In the genomic region with DNA sequence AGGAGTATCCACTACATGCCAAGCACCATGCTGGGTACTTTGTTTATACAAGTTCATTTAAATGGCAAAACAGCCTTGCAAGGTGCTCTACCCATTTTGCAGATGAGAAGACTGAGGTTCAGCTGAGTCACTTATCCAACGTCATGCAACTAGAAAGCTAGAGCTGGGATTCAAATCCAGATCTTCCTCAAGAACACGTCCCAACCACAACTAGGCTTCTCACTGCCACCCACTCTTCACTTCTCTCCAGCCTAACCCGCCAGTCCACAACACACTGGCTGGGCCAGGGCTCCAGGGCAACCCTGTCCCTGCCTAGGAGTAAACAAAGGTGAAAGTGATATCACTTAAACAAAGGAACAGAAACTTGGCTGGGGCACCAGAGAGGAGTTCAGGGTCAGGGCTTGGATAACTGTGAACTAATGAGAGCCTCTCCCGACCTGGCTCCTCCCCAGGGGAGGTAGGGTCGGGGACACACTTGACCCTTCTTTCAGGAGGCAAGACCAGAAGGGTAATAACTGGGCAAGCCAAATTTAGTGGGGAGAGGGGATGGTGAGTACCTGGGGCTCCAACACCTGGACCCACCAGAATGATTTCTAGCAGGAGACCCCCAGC, we compare ENCODE assay signal across 14 cellular contexts. TPM values are rescaled to one million over a fixed set of nuclear protein-coding genes. Genes with fewer than 3 reads are reported as not detected.
A peak's percentile ranks its signal among the peaks of the same experiment; 100 is the strongest.
DNase-seq lines count a peak whose midpoint lies in the region; ATAC-seq, FAIRE-seq and TF ChIP-seq lines count a peak whose summit lies in the region.
"Had no signal": no experiment of that assay in that cellular context is flagged by ENCODE, and none has a peak within 500 bp of the region (broad histone marks: within the 10 kb centered on the region; RNA-seq: fewer than 3 reads in every experiment).

No MANE protein-coding gene starts in this region.

- peak overlapping the region; percentile 68 to 84 for H3K4me2 ChIP-seq in H1 (ENCODE audit: insufficient read depth in 1 of 2, low read depth in 2 of 2, low read length in 2 of 2)
- H3K4me2 ChIP-seq in mesenchymal stem cell (ENCODE audit: low read length, poor library complexity, severe bottlenecking) = no peak overlapping the region

- H3K79me1 ChIP-seq in H1 (ENCODE audit: low read depth, low read length) = peaks cover 27% of the 10 kb centered on the region
- no peaks in the 10 kb centered on the region for H3K79me1 ChIP-seq in mesenchymal stem cell (replicated peaks; ENCODE audit: low read length, poor library complexity, severe bottlenecking)

- H2BK120ac ChIP-seq in H1 (replicated peaks; ENCODE audit: low read depth, low read length) = peak overlapping the region; percentile 44
- H2BK120ac ChIP-seq in mesenchymal stem cell (ENCODE audit: low read depth, low read length) = no peak overlapping the region

- H4K5ac ChIP-seq in H1 (ENCODE audit: insufficient read length, low read depth, low read length) = peak overlapping the region; percentile 31

- H2BK15ac ChIP-seq in H1 (ENCODE audit: low read length) (peak overlapping the region; percentile 63), mesenchymal stem cell (ENCODE audit: low read depth, poor library complexity, severe bottlenecking) (peak overlapping the region; percentile 58)

- H2AK5ac ChIP-seq in H1 (ENCODE audit: low read depth, low read length) (peak overlapping the region; percentile 67), mesenchymal stem cell (ENCODE audit: low read length, severe bottlenecking) (peak overlapping the region; percentile 84)

- peak overlapping the region; percentile 45 for H4K91ac ChIP-seq in H1 (replicated peaks; ENCODE audit: insufficient read length, low read length)
- H4K91ac ChIP-seq in mesenchymal stem cell (ENCODE audit: low read length) = peak overlapping the region; percentile 20

- peak overlapping the region; percentile 96 for H3K27ac Mint-ChIP-seq in type B pancreatic cell
- no peak overlapping the region for H3K27ac Mint-ChIP-seq in activated CD8-positive, alpha-beta memory T cell treated with anti-CD3 and anti-CD28 coated beads, Interleukin-2, amount 10 ng/mL, durations not matched to agents 7 days and 5 days
- no peak overlapping the region for H3K27ac Mint-ChIP-seq in activated CD8-positive, alpha-beta T cell treated with anti-CD3 and anti-CD28 coated beads, Interleukin-2, amount 10 ng/mL, durations not matched to agents 7 days and 5 days
- H3K27ac Mint-ChIP-seq: activated naive CD8-positive, alpha-beta T cell treated with anti-CD3 and anti-CD28 coated beads for 36 hours had no signal

- no peak overlapping the region for H3K56ac ChIP-seq in H1 (replicated peaks; ENCODE audit: insufficient read length, low read depth, low read length)

- TF ChIP-seq CTCF in H1 (IDR thresholded peaks at IDR 0.05; ENCODE audit: control extremely low read depth in 1 of 3, insufficient read depth in 1 of 3, low read depth in 1 of 3, low read length in 3 of 3) = no peak
- no peak for TF ChIP-seq CTCF in type B pancreatic cell (conservative IDR thresholded peaks at IDR 0.05)

- no peak for ATAC-seq in activated CD8-positive, alpha-beta memory T cell treated with anti-CD3 and anti-CD28 coated beads, Interleukin-2, amount 10 ng/mL, durations not matched to agents 7 days and 5 days
- no peak for ATAC-seq in activated CD8-positive, alpha-beta T cell treated with anti-CD3 and anti-CD28 coated beads, Interleukin-2, amount 10 ng/mL, durations not matched to agents 7 days and 5 days

- H3K4me1 Mint-ChIP-seq in type B pancreatic cell (ENCODE audit: unreplicated experiment) = peaks cover 77% of the 10 kb centered on the region
- H3K4me1 Mint-ChIP-seq in activated CD8-positive, alpha-beta memory T cell treated with anti-CD3 and anti-CD28 coated beads, Interleukin-2, amount 10 ng/mL, durations not matched to agents 7 days and 5 days = peaks cover 21% of the 10 kb centered on the region
- H3K4me1 Mint-ChIP-seq in activated CD8-positive, alpha-beta T cell treated with anti-CD3 and anti-CD28 coated beads, Interleukin-2, amount 10 ng/mL, durations not matched to agents 7 days and 5 days (ENCODE audit: low read depth) = peaks cover 7% of the 10 kb centered on the region

- no peak overlapping the region for H3K23ac ChIP-seq in H1 (ENCODE audit: insufficient read length)
- no peak overlapping the region for H3K23ac ChIP-seq in mesenchymal stem cell (ENCODE audit: low read length in 2 of 2)

- peak overlapping the region; percentile 64; the same call in 1 of the 2 replicates for H2BK20ac ChIP-seq in H1 (ENCODE audit: low read length)

- H3K27me3 Mint-ChIP-seq in type B pancreatic cell = no peaks in the 10 kb centered on the region
- H3K27me3 Mint-ChIP-seq in activated CD8-positive, alpha-beta memory T cell treated with anti-CD3 and anti-CD28 coated beads, Interleukin-2, amount 10 ng/mL, durations not matched to agents 7 days and 5 days = no peaks in the 10 kb centered on the region
- H3K27me3 Mint-ChIP-seq in activated CD8-positive, alpha-beta T cell treated with anti-CD3 and anti-CD28 coated beads, Interleukin-2, amount 10 ng/mL, durations not matched to agents 7 days and 5 days (ENCODE audit: low read depth) = no peaks in the 10 kb centered on the region

- H3K4me1 ChIP-seq in H1 (replicated peaks in 1 of 4; ENCODE audit: control insufficient read depth in 3 of 4, insufficient read depth in 4 of 4, low read length in 3 of 4) = peaks cover 33 to 69% (median 48%) of the 10 kb centered on the region in 4 experiments
- H3K4me1 ChIP-seq in mesenchymal stem cell (ENCODE audit: control insufficient read depth, insufficient read depth, low read depth, low read length) = peaks cover 72% of the 10 kb centered on the region

- H3K18ac ChIP-seq in H1 (ENCODE audit: extremely low read depth, low read length) = peak overlapping the region; percentile 75; the same call in 1 of the 2 replicates
- peak overlapping the region; percentile 63 to 69 for H3K18ac ChIP-seq in mesenchymal stem cell (ENCODE audit: low read depth in 1 of 2, low read length in 2 of 2)

- CTCF ChIA-PET in H1 (lab: Charles Lee; ENCODE audit: partially characterized antibody) = interaction anchor here (0.8 to 4.6 kb wide), 9 partner anchors 8 to 110 kb away, joined by 3 to 24 read pairs (median 4); partner anchors contain the start of genes DBNDD2 and SYS1
- CTCF ChIA-PET in activated CD8-positive, alpha-beta memory T cell treated with anti-CD3 and anti-CD28 coated beads, Interleukin-2, amount 10 ng/mL, durations not matched to agents 7 days and 5 days (lab: Charles Lee) = interaction anchor here (1.1 to 1.2 kb wide), 2 partner anchors 16 to 33 kb away, joined by 3 to 5 read pairs; no protein-coding TSS in a partner anchor
- CTCF ChIA-PET in activated CD8-positive, alpha-beta T cell treated with anti-CD3 and anti-CD28 coated beads, Interleukin-2, amount 10 ng/mL, durations not matched to agents 7 days and 5 days (lab: Charles Lee) = interaction anchor here (1.2 to 2.5 kb wide), 2 partner anchors 12 to 33 kb away, joined by 3 to 7 read pairs; no protein-coding TSS in a partner anchor

- H3K27ac ChIP-seq in H1 (ENCODE audit: low read depth, low read length) (peak overlapping the region; percentile 45; the same call in 1 of the 2 replicates), mesenchymal stem cell (ENCODE audit: low read length, poor library complexity, severe bottlenecking) (peak overlapping the region; percentile 22)

- H3K79me2 ChIP-seq in H1 (ENCODE audit: control insufficient read depth in 1 of 2, insufficient read depth in 2 of 2, low read length in 2 of 2) = peaks cover 0 to 89% of the 10 kb centered on the region in 2 experiments; a peak in 3 of 4 replicates

- H2AFZ ChIP-seq in H1 (ENCODE audit: low read length) = no peak overlapping the region
- H2AFZ ChIP-seq in mesenchymal stem cell (ENCODE audit: low read depth, low read length) = no peak overlapping the region

- H3K9me3 ChIP-seq in H1 (ENCODE audit: insufficient read depth in 2 of 2, low read depth in 1 of 2, low read length in 1 of 2) (no peaks in the 10 kb centered on the region), mesenchymal stem cell (ENCODE audit: control insufficient read depth, low read length) (no peaks in the 10 kb centered on the region)

- peak overlapping the region; percentile 96 for H3K4me3 Mint-ChIP-seq in type B pancreatic cell
- no peak overlapping the region for H3K4me3 Mint-ChIP-seq in activated CD8-positive, alpha-beta memory T cell treated with anti-CD3 and anti-CD28 coated beads, Interleukin-2, amount 10 ng/mL, durations not matched to agents 7 days and 5 days
- no peak overlapping the region for H3K4me3 Mint-ChIP-seq in activated CD8-positive, alpha-beta T cell treated with anti-CD3 and anti-CD28 coated beads, Interleukin-2, amount 10 ng/mL, durations not matched to agents 7 days and 5 days
- H3K4me3 Mint-ChIP-seq: activated naive CD8-positive, alpha-beta T cell treated with anti-CD3 and anti-CD28 coated beads for 36 hours; stimulated activated naive B cell treated with anti-CD40 and anti-IgM and Interleukin-4, amounts not matched to agents 10 μg/mL and 1 μg/mL and 100 μg/mL, for 72 hours had no signal

- no peak for TF ChIP-seq EP300 in H1 (IDR thresholded peaks at IDR 0.05; ENCODE audit: borderline replicate concordance in 1 of 2, low read depth in 2 of 2, low read length in 2 of 2)

- H3K9ac ChIP-seq in H1 (replicated peaks in 1 of 4; ENCODE audit: extremely low read depth in 1 of 4, low read depth in 3 of 4, low read length in 3 of 4) (no peak overlapping the region; a peak in 2 of 7 replicates), mesenchymal stem cell (ENCODE audit: low read length) (no peak overlapping the region)

- H4K8ac ChIP-seq in H1 (ENCODE audit: extremely low read depth, insufficient read depth, low read length) (no peak overlapping the region), mesenchymal stem cell (ENCODE audit: low read length) (no peak overlapping the region)

- H3K36me3 Mint-ChIP-seq in type B pancreatic cell = peaks cover 17% of the 10 kb centered on the region
- no peaks in the 10 kb centered on the region for H3K36me3 Mint-ChIP-seq in activated CD8-positive, alpha-beta memory T cell treated with anti-CD3 and anti-CD28 coated beads, Interleukin-2, amount 10 ng/mL, durations not matched to agents 7 days and 5 days
- peaks cover 4% of the 10 kb centered on the region for H3K36me3 Mint-ChIP-seq in activated CD8-positive, alpha-beta T cell treated with anti-CD3 and anti-CD28 coated beads, Interleukin-2, amount 10 ng/mL, durations not matched to agents 7 days and 5 days (ENCODE audit: low read depth)

- H3K27me3 ChIP-seq in H1 (replicated peaks in 1 of 4; ENCODE audit: control insufficient read depth in 3 of 4, extremely low read depth in 1 of 4, insufficient read depth in 3 of 4, low read length in 3 of 4) (no peaks in the 10 kb centered on the region), mesenchymal stem cell (ENCODE audit: control insufficient read depth in 1 of 2, insufficient read depth in 1 of 2, low read length in 2 of 2) (no peaks in the 10 kb centered on the region)

- POLR2A ChIA-PET in H1 (lab: Charles Lee; ENCODE audit: partially characterized antibody) = interaction anchor here (1.2 to 2.3 kb wide), 5 partner anchors 15 to 60 kb away, joined by 3 to 18 read pairs (median 7); partner anchors contain the start of gene SYS1
- POLR2A ChIA-PET in activated CD8-positive, alpha-beta T cell treated with anti-CD3 and anti-CD28 coated beads, Interleukin-2, amount 10 ng/mL, durations not matched to agents 7 days and 5 days (lab: Charles Lee) = interaction anchor here (1.0 kb wide), 1 partner anchor 22 kb away, joined by 3 read pairs; the partner anchor contains the start of gene SYS1

- DNase-seq in NCI-H226 (peak; percentile 1), H1 (ENCODE audit: low read depth in 1 of 2, low spot score in 2 of 2) (no peak), mesenchymal stem cell (no peak), type B pancreatic cell (ENCODE audit: extremely low spot score, unreplicated experiment) (no peak), NCI-H446 (lab: John Stamatoyannopoulos, UW) (no peak)
- DNase-seq in activated CD8-positive, alpha-beta memory T cell treated with anti-CD3 and anti-CD28 coated beads, Interleukin-2, amount 10 ng/mL, durations not matched to agents 7 days and 5 days = no peak
- DNase-seq in activated CD8-positive, alpha-beta T cell treated with anti-CD3 and anti-CD28 coated beads, Interleukin-2, amount 10 ng/mL, durations not matched to agents 7 days and 5 days = no peak
- DNase-seq: activated CD4-positive, alpha-beta T cell treated with anti-CD3 and anti-CD28 coated beads for 4 hours; activated naive CD8-positive, alpha-beta T cell treated with anti-CD3 and anti-CD28 coated beads for 36 hours; kidney glomerular epithelial cell; SHP77; stimulated activated naive B cell treated with anti-CD40 and anti-IgM and Interleukin-4, amounts not matched to agents 10 μg/mL and 1 μg/mL and 100 μg/mL, for 72 hours had no signal

- H4K20me1 ChIP-seq in H1 (replicated peaks in 1 of 2; ENCODE audit: control insufficient read depth in 1 of 2, insufficient read depth in 2 of 2, low read length in 2 of 2) = peaks cover 0 to 2% of the 10 kb centered on the region in 2 experiments

- H3K9me3 Mint-ChIP-seq in type B pancreatic cell = no peaks in the 10 kb centered on the region
- H3K9me3 Mint-ChIP-seq in activated CD8-positive, alpha-beta memory T cell treated with anti-CD3 and anti-CD28 coated beads, Interleukin-2, amount 10 ng/mL, durations not matched to agents 7 days and 5 days (ENCODE audit: low read depth) = no peaks in the 10 kb centered on the region
- H3K9me3 Mint-ChIP-seq in activated CD8-positive, alpha-beta T cell treated with anti-CD3 and anti-CD28 coated beads, Interleukin-2, amount 10 ng/mL, durations not matched to agents 7 days and 5 days (ENCODE audit: insufficient read depth) = no peaks in the 10 kb centered on the region
- H3K9me3 Mint-ChIP-seq: activated naive CD8-positive, alpha-beta T cell treated with anti-CD3 and anti-CD28 coated beads for 36 hours; stimulated activated naive B cell treated with anti-CD40 and anti-IgM and Interleukin-4, amounts not matched to agents 10 μg/mL and 1 μg/mL and 100 μg/mL, for 72 hours had no signal

- no peaks in the 10 kb centered on the region for H3K23me2 ChIP-seq in H1 (ENCODE audit: low read depth, low read length)

- peaks cover 0 to 6% (median 0%) of the 10 kb centered on the region in 4 experiments; a peak in 3 of 8 replicates for H3K36me3 ChIP-seq in H1 (ENCODE audit: control insufficient read depth in 2 of 4, insufficient read depth in 4 of 4, low read length in 3 of 4)
- H3K36me3 ChIP-seq in mesenchymal stem cell (ENCODE audit: control insufficient read depth in 1 of 2, insufficient read depth in 2 of 2, low read depth in 1 of 2, low read length in 2 of 2) = peaks cover 27 to 29% of the 10 kb centered on the region in 2 experiments

- 93% methylated on average over 5 of the region's 5 CpGs; no CpG with 5 or more reads in 1 of the 2 experiments for WGBS in H1 (ENCODE audit: extremely low coverage in 1 of 2, insufficient coverage in 1 of 2, insufficient read length in 1 of 2, insufficient replicate concordance in 2 of 2, low coverage in 1 of 2, low lambda C conversion rate in 2 of 2, missing lambda C conversion rate in 1 of 2), 2 experiments
- WGBS in mesenchymal stem cell = 81% methylated on average over 5 of the region's 5 CpGs

- FAIRE-seq in H1 (lab: Jason Lieb, UNC) = no peak
- FAIRE-seq: H54 had no signal

- peak overlapping the region; percentile 43; the same call in 1 of the 2 replicates for H2BK12ac ChIP-seq in H1 (ENCODE audit: low read depth, low read length)
- peak overlapping the region in 1 of 2 experiments; percentile 45 for H2BK12ac ChIP-seq in mesenchymal stem cell (ENCODE audit: low read length in 2 of 2)

- H3K4me3 ChIP-seq in H1 (ENCODE audit: extremely low read depth in 1 of 4, insufficient read depth in 2 of 4, low read depth in 3 of 4, low read length in 4 of 4) = peak overlapping the region in 2 of 4 experiments; percentile 12 to 51; a peak in 2 of 8 replicates
- H3K4me3 ChIP-seq in mesenchymal stem cell (ENCODE audit: insufficient read depth in 1 of 2, low read depth in 1 of 2, low read length in 2 of 2) = no peak overlapping the region

- TF ChIP-seq POLR2A in H1 (IDR thresholded peaks at IDR 0.05; ENCODE audit: control extremely low read depth in 1 of 2, low read depth in 2 of 2, low read length in 2 of 2) = no peak

- TF ChIP-seq RAD21 in H1 (IDR thresholded peaks at IDR 0.05 in 1 of 2, conservative IDR thresholded peaks at IDR 0.05 in 1 of 2; ENCODE audit: low read depth in 2 of 2, low read length in 2 of 2) = no peak

- H3K4ac ChIP-seq in H1 (replicated peaks; ENCODE audit: insufficient read length, low read depth, low read length) = no peak overlapping the region
- H3K4ac ChIP-seq in mesenchymal stem cell (ENCODE audit: low read depth in 1 of 2, low read length in 2 of 2) = no peak overlapping the region

- H3K14ac ChIP-seq in H1 (ENCODE audit: insufficient read length) = no peak overlapping the region
- peak overlapping the region in 1 of 2 experiments; percentile 26 for H3K14ac ChIP-seq in mesenchymal stem cell (ENCODE audit: low read length in 2 of 2)

- peak overlapping the region; percentile 30; the same call in 1 of the 2 replicates for H2BK5ac ChIP-seq in H1 (ENCODE audit: low read depth, low read length)
- no peak overlapping the region for H2BK5ac ChIP-seq in mesenchymal stem cell (ENCODE audit: low read depth, low read length, poor library complexity, severe bottlenecking)

RNA-seq across cellular contexts. Expression of gene SDC4, which starts 7.9 kb away (rescaled TPM):
- total RNA-seq in H1 (2021; fragmentation: NEBNext Ultra II Directional; extraction: Animal tissue kit (Norgen Biotek cat#: 25700)) = 59.2 and 60.2 TPM in 2 replicates
- polyA plus RNA-seq in H1 (2011; rRNA removed) = 29.9 and 34.6 TPM in 2 replicates
- 33.3 TPM for polyA plus RNA-seq in H1 (2011; cell fraction: cytosol; rRNA removed)
- polyA plus RNA-seq in H1 (2011; cell fraction: nucleus; rRNA removed) = 20.2 TPM
- 49.5 to 58.2 TPM (median 53.1 TPM) in 4 replicates for polyA plus RNA-seq in H1 (2012, experiment 1 of 2)
- 62.5 TPM for polyA plus RNA-seq in H1 (2012, experiment 2 of 2)
- 51.2 TPM for polyA plus RNA-seq in H1 (2013, experiment 1 of 2)
- 59.1 TPM for polyA plus RNA-seq in H1 (2013, experiment 2 of 2)
- 65.3 and 74.9 TPM in 2 replicates for polyA minus RNA-seq in H1 (2011; rRNA and poly(A)+ RNA removed)
- 45.6 TPM for polyA minus RNA-seq in H1 (2011; cell fraction: cytosol; rRNA and poly(A)+ RNA removed)
- 17.7 TPM for polyA minus RNA-seq in H1 (2011; cell fraction: nucleus; rRNA and poly(A)+ RNA removed)
- 42.8 TPM for polyA plus RNA-seq in mesenchymal stem cell (2013, experiment 1 of 2)
- 43.8 TPM for polyA plus RNA-seq in mesenchymal stem cell (2013, experiment 2 of 2)
- total RNA-seq in type B pancreatic cell (ENCODE audit: low replicate concordance) = 67.2 and 133 TPM in 2 replicates
- 10 to 100 TPM; 15.0 to 50.7 TPM for total RNA-seq in activated CD8-positive, alpha-beta memory T cell treated with anti-CD3 and anti-CD28 coated beads, Interleukin-2, amount 10 ng/mL, durations not matched to agents 7 days and 5 days
- 1 to 10 TPM; 6.6 to 6.7 TPM for total RNA-seq in activated CD8-positive, alpha-beta T cell treated with anti-CD3 and anti-CD28 coated beads, Interleukin-2, amount 10 ng/mL, durations not matched to agents 7 days and 5 days

RNA-seq across cellular contexts. Expression of gene SYS1, which starts 22.6 kb away (rescaled TPM):
- total RNA-seq in H1 (2021; fragmentation: NEBNext Ultra II Directional; extraction: Animal tissue kit (Norgen Biotek cat#: 25700)) = 18.2 and 19.6 TPM in 2 replicates
- polyA plus RNA-seq in H1 (2011; rRNA removed) = 50.8 and 57.4 TPM in 2 replicates
- 29.3 TPM for polyA plus RNA-seq in H1 (2011; cell fraction: cytosol; rRNA removed)
- polyA plus RNA-seq in H1 (2011; cell fraction: nucleus; rRNA removed) = 32.0 TPM
- 15.1 to 17.8 TPM (median 16.5 TPM) in 4 replicates for polyA plus RNA-seq in H1 (2012, experiment 1 of 2)
- polyA plus RNA-seq in H1 (2012, experiment 2 of 2) = 23.0 TPM
- polyA plus RNA-seq in H1 (2013, experiment 1 of 2) = 15.6 TPM
- 18.9 TPM for polyA plus RNA-seq in H1 (2013, experiment 2 of 2)
- 44.9 and 51.1 TPM in 2 replicates for polyA minus RNA-seq in H1 (2011; rRNA and poly(A)+ RNA removed)
- 15.0 TPM for polyA minus RNA-seq in H1 (2011; cell fraction: cytosol; rRNA and poly(A)+ RNA removed)
- 21.8 TPM for polyA minus RNA-seq in H1 (2011; cell fraction: nucleus; rRNA and poly(A)+ RNA removed)
- 18.6 TPM for polyA plus RNA-seq in mesenchymal stem cell (2013, experiment 1 of 2)
- 17.5 TPM for polyA plus RNA-seq in mesenchymal stem cell (2013, experiment 2 of 2)
- 29.2 and 47.4 TPM in 2 replicates for total RNA-seq in type B pancreatic cell (ENCODE audit: low replicate concordance)
- 10 to 100 TPM; 19.6 to 24.9 TPM for total RNA-seq in activated CD8-positive, alpha-beta memory T cell treated with anti-CD3 and anti-CD28 coated beads, Interleukin-2, amount 10 ng/mL, durations not matched to agents 7 days and 5 days
- 10 to 100 TPM; 28.0 to 30.8 TPM for total RNA-seq in activated CD8-positive, alpha-beta T cell treated with anti-CD3 and anti-CD28 coated beads, Interleukin-2, amount 10 ng/mL, durations not matched to agents 7 days and 5 days

RNA-seq across cellular contexts. Expression of gene MATN4, which starts 32.2 kb away (rescaled TPM):
- 4.0 and 4.4 TPM in 2 replicates for total RNA-seq in H1 (2021; fragmentation: NEBNext Ultra II Directional; extraction: Animal tissue kit (Norgen Biotek cat#: 25700))
- polyA plus RNA-seq in H1 (2011; rRNA removed) = 2.1 and 3.6 TPM in 2 replicates
- polyA plus RNA-seq in H1 (2011; cell fraction: cytosol; rRNA removed) = 2.5 TPM
- polyA plus RNA-seq in H1 (2011; cell fraction: nucleus; rRNA removed) = 5.2 TPM
- 0.86 to 2.7 TPM (median 2.3 TPM) in 4 replicates for polyA plus RNA-seq in H1 (2012, experiment 1 of 2)
- polyA plus RNA-seq in H1 (2012, experiment 2 of 2) = 1.5 TPM
- 2.7 TPM for polyA plus RNA-seq in H1 (2013, experiment 1 of 2)
- polyA plus RNA-seq in H1 (2013, experiment 2 of 2) = 2.1 TPM
- polyA minus RNA-seq in H1 (2011; rRNA and poly(A)+ RNA removed) = 0.59 and 0.63 TPM in 2 replicates
- 2.1 TPM for polyA minus RNA-seq in H1 (2011; cell fraction: cytosol; rRNA and poly(A)+ RNA removed)
- 1.4 TPM for polyA minus RNA-seq in H1 (2011; cell fraction: nucleus; rRNA and poly(A)+ RNA removed)
- 0.03 TPM for polyA plus RNA-seq in mesenchymal stem cell (2013, experiment 1 of 2)
- 0.03 TPM for polyA plus RNA-seq in mesenchymal stem cell (2013, experiment 2 of 2)
- total RNA-seq in type B pancreatic cell (ENCODE audit: low replicate concordance) = 0.75 TPM in 1 of 2 replicates, not detected in the other
- total RNA-seq in activated CD8-positive, alpha-beta memory T cell treated with anti-CD3 and anti-CD28 coated beads, Interleukin-2, amount 10 ng/mL, durations not matched to agents 7 days and 5 days = 1 to 10 TPM in 1 of 2 experiments, under 1 TPM in 1; 0.64 to 2.2 TPM
- total RNA-seq in activated CD8-positive, alpha-beta T cell treated with anti-CD3 and anti-CD28 coated beads, Interleukin-2, amount 10 ng/mL, durations not matched to agents 7 days and 5 days = under 1 TPM in 1 of 2 experiments, not detected in 1; 0.39 TPM
- total RNA-seq: Daoy had no signal

RNA-seq across cellular contexts. Expression of gene RBPJL, which starts 33.7 kb away (rescaled TPM):
- total RNA-seq in H1 (2021; fragmentation: NEBNext Ultra II Directional; extraction: Animal tissue kit (Norgen Biotek cat#: 25700)) = 0.67 and 0.73 TPM in 2 replicates
- 1.3 and 1.5 TPM in 2 replicates for polyA plus RNA-seq in H1 (2011; rRNA removed)
- polyA plus RNA-seq in H1 (2011; cell fraction: cytosol; rRNA removed) = 1.0 TPM
- 1.8 TPM for polyA plus RNA-seq in H1 (2011; cell fraction: nucleus; rRNA removed)
- polyA plus RNA-seq in H1 (2012, experiment 1 of 2) = 0.22 to 0.98 TPM (median 0.68 TPM) in 4 replicates
- polyA plus RNA-seq in H1 (2012, experiment 2 of 2) = 0.47 TPM
- 0.79 TPM for polyA plus RNA-seq in H1 (2013, experiment 1 of 2)
- 0.72 TPM for polyA plus RNA-seq in H1 (2013, experiment 2 of 2)
- polyA minus RNA-seq in H1 (2011; rRNA and poly(A)+ RNA removed) = 0.15 and 0.32 TPM in 2 replicates
- not detected for polyA minus RNA-seq in H1 (2011; cell fraction: cytosol; rRNA and poly(A)+ RNA removed)
- 0.70 TPM for polyA minus RNA-seq in H1 (2011; cell fraction: nucleus; rRNA and poly(A)+ RNA removed)
- not detected for polyA plus RNA-seq in mesenchymal stem cell (2013, experiment 1 of 2)
- not detected for polyA plus RNA-seq in mesenchymal stem cell (2013, experiment 2 of 2)
- not detected in 2 replicates for total RNA-seq in type B pancreatic cell (ENCODE audit: low replicate concordance)
- not detected for total RNA-seq in activated CD8-positive, alpha-beta memory T cell treated with anti-CD3 and anti-CD28 coated beads, Interleukin-2, amount 10 ng/mL, durations not matched to agents 7 days and 5 days
- not detected for total RNA-seq in activated CD8-positive, alpha-beta T cell treated with anti-CD3 and anti-CD28 coated beads, Interleukin-2, amount 10 ng/mL, durations not matched to agents 7 days and 5 days
- total RNA-seq: activated naive CD8-positive, alpha-beta T cell treated with anti-CD3 and anti-CD28 coated beads for 36 hours; Daoy had no signal

RNA-seq across cellular contexts. Expression of gene TP53TG5, which starts 37.8 kb away (rescaled TPM):
- total RNA-seq in H1 (2021; fragmentation: NEBNext Ultra II Directional; extraction: Animal tissue kit (Norgen Biotek cat#: 25700)) = not detected in 2 replicates
- not detected in 2 replicates for polyA plus RNA-seq in H1 (2011; rRNA removed)
- polyA plus RNA-seq in H1 (2011; cell fraction: cytosol; rRNA removed) = 0.03 TPM
- polyA plus RNA-seq in H1 (2011; cell fraction: nucleus; rRNA removed) = 1.6 TPM
- polyA plus RNA-seq in H1 (2012, experiment 1 of 2) = 0.42 to 0.67 TPM (median 0.60 TPM) in 4 replicates
- not detected for polyA plus RNA-seq in H1 (2012, experiment 2 of 2)
- polyA plus RNA-seq in H1 (2013, experiment 1 of 2) = not detected
- polyA plus RNA-seq in H1 (2013, experiment 2 of 2) = not detected
- polyA minus RNA-seq in H1 (2011; rRNA and poly(A)+ RNA removed) = 0.19 TPM in 1 of 2 replicates, not detected in the other
- not detected for polyA minus RNA-seq in H1 (2011; cell fraction: cytosol; rRNA and poly(A)+ RNA removed)
- polyA minus RNA-seq in H1 (2011; cell fraction: nucleus; rRNA and poly(A)+ RNA removed) = 1.1 TPM
- polyA plus RNA-seq in mesenchymal stem cell (2013, experiment 1 of 2) = not detected
- polyA plus RNA-seq in mesenchymal stem cell (2013, experiment 2 of 2) = not detected
- total RNA-seq in type B pancreatic cell (ENCODE audit: low replicate concordance) = 0.57 TPM in 1 of 2 replicates, not detected in the other
- total RNA-seq in activated CD8-positive, alpha-beta memory T cell treated with anti-CD3 and anti-CD28 coated beads, Interleukin-2, amount 10 ng/mL, durations not matched to agents 7 days and 5 days = under 1 TPM in 1 of 2 experiments, not detected in 1; 0.15 TPM
- under 1 TPM in 1 of 2 experiments, not detected in 1; 0.16 TPM for total RNA-seq in activated CD8-positive, alpha-beta T cell treated with anti-CD3 and anti-CD28 coated beads, Interleukin-2, amount 10 ng/mL, durations not matched to agents 7 days and 5 days
- total RNA-seq: Daoy had no signal
